In the genomic region with DNA sequence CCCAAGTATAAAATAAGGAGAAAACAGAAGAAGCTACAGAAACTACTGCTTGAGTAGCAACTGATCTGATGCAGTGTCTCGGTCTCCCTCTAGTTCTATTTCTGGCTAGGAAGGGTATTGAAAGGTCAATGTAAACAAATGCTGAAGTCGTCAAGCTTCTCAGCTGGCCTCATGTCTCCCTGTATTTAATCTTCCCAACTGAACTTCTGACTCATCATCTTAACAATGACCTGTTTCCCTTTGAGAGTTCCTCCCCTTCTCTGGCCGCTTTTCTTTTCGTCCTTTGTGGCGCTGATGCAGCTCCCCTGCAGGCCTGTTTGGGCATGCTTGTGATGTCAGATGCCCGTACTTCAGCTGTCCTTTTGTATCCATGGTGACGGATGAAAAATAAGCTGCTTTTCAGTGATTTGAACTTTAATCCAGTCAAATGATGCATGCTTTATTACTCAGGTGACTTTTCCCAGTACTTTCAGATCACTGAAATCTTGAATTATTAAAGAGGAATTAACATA, we compare ENCODE assay signal across 1 cellular context.
TF ChIP-seq lines count a peak whose summit lies in the region.

No MANE protein-coding gene starts in this region.

TF ChIP-seq in K562, 482 proteins besides CTCF, POLR2A, EP300 and RAD21 (continued from another document):
- TF ChIP-seq BCLAF1 (IDR thresholded peaks at IDR 0.05; ENCODE audit: borderline replicate concordance in 1 of 2, control insufficient read depth in 1 of 2, low read depth in 2 of 2, low read length in 1 of 2), result peak in 1 of 2 experiments; percentile 70; a peak in 1 of 4 replicates
- TF ChIP-seq SMARCC2 (IDR thresholded peaks at IDR 0.05; ENCODE audit: low read depth), result no peak
- TF ChIP-seq MYNN (IDR thresholded peaks at IDR 0.05), result peak; percentile 90
- no peak for TF ChIP-seq MYNN (CRISPR knock-in tag; IDR thresholded peaks at IDR 0.05)
- TF ChIP-seq MCM5 (IDR thresholded peaks at IDR 0.05; ENCODE audit: low read depth), result no peak
- TF ChIP-seq TFAP4 (CRISPR knock-in tag; IDR thresholded peaks at IDR 0.05; ENCODE audit: borderline replicate concordance), result peak; percentile 97
- TF ChIP-seq ZBTB34 (CRISPR knock-in tag; IDR thresholded peaks at IDR 0.05), result no peak
- TF ChIP-seq SPI1 (IDR thresholded peaks at IDR 0.05; ENCODE audit: borderline replicate concordance, low read depth, low read length), result peak; percentile 84
- no peak for TF ChIP-seq ZNF57 (CRISPR knock-in tag; IDR thresholded peaks at IDR 0.05)
- no peak for TF ChIP-seq ZNF639 (CRISPR knock-in tag; conservative IDR thresholded peaks at IDR 0.05 in 1 of 2, IDR thresholded peaks at IDR 0.05 in 1 of 2)
- TF ChIP-seq ZNF174 (CRISPR knock-in tag; IDR thresholded peaks at IDR 0.05), result no peak
- TF ChIP-seq SUPT5H (IDR thresholded peaks at IDR 0.05), result no peak
- TF ChIP-seq PML (IDR thresholded peaks at IDR 0.05; ENCODE audit: low read length), result no peak
- TF ChIP-seq, protein P1, sequence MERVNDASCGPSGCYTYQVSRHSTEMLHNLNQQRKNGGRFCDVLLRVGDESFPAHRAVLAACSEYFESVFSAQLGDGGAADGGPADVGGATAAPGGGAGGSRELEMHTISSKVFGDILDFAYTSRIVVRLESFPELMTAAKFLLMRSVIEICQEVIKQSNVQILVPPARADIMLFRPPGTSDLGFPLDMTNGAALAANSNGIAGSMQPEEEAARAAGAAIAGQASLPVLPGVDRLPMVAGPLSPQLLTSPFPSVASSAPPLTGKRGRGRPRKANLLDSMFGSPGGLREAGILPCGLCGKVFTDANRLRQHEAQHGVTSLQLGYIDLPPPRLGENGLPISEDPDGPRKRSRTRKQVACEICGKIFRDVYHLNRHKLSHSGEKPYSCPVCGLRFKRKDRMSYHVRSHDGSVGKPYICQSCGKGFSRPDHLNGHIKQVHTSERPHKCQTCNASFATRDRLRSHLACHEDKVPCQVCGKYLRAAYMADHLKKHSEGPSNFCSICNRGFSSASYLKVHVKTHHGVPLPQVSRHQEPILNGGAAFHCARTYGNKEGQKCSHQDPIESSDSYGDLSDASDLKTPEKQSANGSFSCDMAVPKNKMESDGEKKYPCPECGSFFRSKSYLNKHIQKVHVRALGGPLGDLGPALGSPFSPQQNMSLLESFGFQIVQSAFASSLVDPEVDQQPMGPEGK (CRISPR knock-in tag; IDR thresholded peaks at IDR 0.05; ENCODE audit: borderline replicate concordance), result no peak
- peak; percentile 73 for TF ChIP-seq EP400 (IDR thresholded peaks at IDR 0.05)
- TF ChIP-seq BRF1 (IDR thresholded peaks at IDR 0.05; ENCODE audit: borderline replicate concordance, extremely low read depth, insufficient read length), result no peak
- no peak for TF ChIP-seq NR2F6 (CRISPR knock-in tag; IDR thresholded peaks at IDR 0.05)
- TF ChIP-seq SAFB2 (IDR thresholded peaks at IDR 0.05; ENCODE audit: borderline replicate concordance, low read depth, low read length, severe bottlenecking), result no peak
- no peak for TF ChIP-seq SRF (CRISPR knock-in tag; IDR thresholded peaks at IDR 0.05)
- TF ChIP-seq RBM39 (optimal IDR thresholded peaks at IDR 0.05; ENCODE audit: low read depth, low read length), result no peak
- TF ChIP-seq ZNF24 (IDR thresholded peaks at IDR 0.05), result peak; percentile 53; the same call in 1 of the 2 replicates
- peak; percentile 72 for TF ChIP-seq CBFA2T3 (IDR thresholded peaks at IDR 0.05)
- no peak for TF ChIP-seq NR3C1 (CRISPR knock-in tag; IDR thresholded peaks at IDR 0.05)
- TF ChIP-seq C11orf30 (IDR thresholded peaks at IDR 0.05; ENCODE audit: low read depth), result peak; percentile 94
- TF ChIP-seq ZNF140 (CRISPR knock-in tag; IDR thresholded peaks at IDR 0.05), result no peak
- no peak for TF ChIP-seq TAF15 (IDR thresholded peaks at IDR 0.05; ENCODE audit: low read depth, low read length)
- TF ChIP-seq ZNF589 (CRISPR knock-in tag; IDR thresholded peaks at IDR 0.05; ENCODE audit: low read depth), result 0 out of 2 replicates have a peak, but pooled peaks have one; percentile 1
- TF ChIP-seq, protein P2, sequence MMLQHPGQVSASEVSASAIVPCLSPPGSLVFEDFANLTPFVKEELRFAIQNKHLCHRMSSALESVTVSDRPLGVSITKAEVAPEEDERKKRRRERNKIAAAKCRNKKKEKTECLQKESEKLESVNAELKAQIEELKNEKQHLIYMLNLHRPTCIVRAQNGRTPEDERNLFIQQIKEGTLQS (IDR thresholded peaks at IDR 0.05), result peak; percentile 97
- TF ChIP-seq, protein P2 (CRISPR knock-in tag; conservative IDR thresholded peaks at IDR 0.05), result peak; percentile 97
- peak in 1 of 3 experiments; percentile 37; a peak in 1 of 6 replicates for TF ChIP-seq ZBTB11 (CRISPR knock-in tag; IDR thresholded peaks at IDR 0.05)
- no peak for TF ChIP-seq ZNF347 (CRISPR knock-in tag; IDR thresholded peaks at IDR 0.05; ENCODE audit: low read depth)
- no peak for TF ChIP-seq CAMTA2 (CRISPR knock-in tag; conservative IDR thresholded peaks at IDR 0.05)
- TF ChIP-seq ZBTB7A (IDR thresholded peaks at IDR 0.05; ENCODE audit: borderline replicate concordance, control insufficient read depth, low read depth, low read length), result no peak
- TF ChIP-seq CHAMP1 (IDR thresholded peaks at IDR 0.05), result peak; percentile 89
- no peak for TF ChIP-seq GATAD2B (IDR thresholded peaks at IDR 0.05; ENCODE audit: borderline replicate concordance)
- TF ChIP-seq GATA2 (CRISPR knock-in tag; IDR thresholded peaks at IDR 0.05), result no peak; the same call in 1 of the 2 replicates
- TF ChIP-seq NKRF (IDR thresholded peaks at IDR 0.05; ENCODE audit: borderline replicate concordance), result peak; percentile 26; the same call in 1 of the 2 replicates
- no peak for TF ChIP-seq ZNF551 (CRISPR knock-in tag; IDR thresholded peaks at IDR 0.05)
